Comparison of ENCODE assay signal across 19 cellular contexts in genomic region chr6:167157867-167158266, GRCh38. TPM values are rescaled to one million over a fixed set of nuclear protein-coding genes. Genes with fewer than 3 reads are reported as not detected.
DNase-seq lines count a peak whose midpoint lies in the region; ATAC-seq, FAIRE-seq and TF ChIP-seq lines count a peak whose summit lies in the region.
"Had no signal": no experiment of that assay in that cellular context is flagged by ENCODE, and none has a peak within 500 bp of the region (broad histone marks: within the 10 kb centered on the region; RNA-seq: fewer than 3 reads in every experiment).

GPR31 (minus strand) TSS chr6:167157980; CDS start chr6:167157831, 149 bp downstream.

- H3K4me3 ChIP-seq in OCI-LY1 (ENCODE audit: low read depth, low read length, poor library complexity, severe bottlenecking) (no peak within 1 kb of the TSS), H1 (ENCODE audit: extremely low read depth in 1 of 4, insufficient read depth in 2 of 4, low read depth in 3 of 4, low read length in 4 of 4) (no peak within 1 kb of the TSS)
- H3K4me3 ChIP-seq: PC-9, SK-N-MC had no signal

- no peaks in the 10 kb centered on the region for H3K27me3 Mint-ChIP-seq in stimulated activated naive B cell treated with anti-CD40 and anti-IgM and Interleukin-4, amounts not matched to agents 10 μg/mL and 1 μg/mL and 100 μg/mL, for 72 hours
- peaks cover 2% of the 10 kb centered on the region for H3K27me3 Mint-ChIP-seq in glutamatergic neuron (ENCODE audit: unreplicated experiment)

- H3K18ac ChIP-seq in H1 (ENCODE audit: extremely low read depth, low read length), result no peak within 1 kb of the TSS

- WGBS in H1 (ENCODE audit: extremely low coverage in 1 of 2, insufficient coverage in 1 of 2, insufficient read length in 1 of 2, insufficient replicate concordance in 2 of 2, low coverage in 1 of 2, low lambda C conversion rate in 2 of 2, missing lambda C conversion rate in 1 of 2), 2 experiments, result 80% methylated on average over 4 of the region's 4 CpGs; no CpG with 5 or more reads in 1 of the 2 experiments

- H4K8ac ChIP-seq in H1 (ENCODE audit: extremely low read depth, insufficient read depth, low read length), result peak within 1 kb of the TSS; percentile 41; the same call in 1 of the 2 replicates

- H4K20me1 ChIP-seq in OCI-LY1 (ENCODE audit: insufficient read depth, low read length), result no peaks in the 10 kb centered on the region
- no peaks in the 10 kb centered on the region for H4K20me1 ChIP-seq in H1 (replicated peaks in 1 of 2; ENCODE audit: control insufficient read depth in 1 of 2, insufficient read depth in 2 of 2, low read length in 2 of 2)

- no peak within 1 kb of the TSS for H4K5ac ChIP-seq in H1 (ENCODE audit: insufficient read length, low read depth, low read length)

- peak within 1 kb of the TSS; percentile 94; the same call in 1 of the 2 replicates for H2BK12ac ChIP-seq in H1 (ENCODE audit: low read depth, low read length)

- FAIRE-seq in GM12891 (lab: Jason Lieb, UNC), result no peak
- no peak for FAIRE-seq in H1 (lab: Jason Lieb, UNC)
- FAIRE-seq: G401.6 had no signal

- H3K9me3 ChIP-seq in OCI-LY1 (ENCODE audit: low read length), result no peaks in the 10 kb centered on the region
- no peaks in the 10 kb centered on the region; a peak in 1 of 4 replicates for H3K9me3 ChIP-seq in H1 (ENCODE audit: insufficient read depth in 2 of 2, low read depth in 1 of 2, low read length in 1 of 2)

- H3K23me2 ChIP-seq in H1 (ENCODE audit: low read depth, low read length), result no peaks in the 10 kb centered on the region

- H2BK120ac ChIP-seq in H1 (replicated peaks; ENCODE audit: low read depth, low read length), result no peak within 1 kb of the TSS

- CTCF ChIA-PET in H1 (lab: Charles Lee; ENCODE audit: partially characterized antibody), result no interaction called here

- TF ChIP-seq RAD21 in H1 (IDR thresholded peaks at IDR 0.05 in 1 of 2, conservative IDR thresholded peaks at IDR 0.05 in 1 of 2; ENCODE audit: low read depth in 2 of 2, low read length in 2 of 2), result no peak

- no peaks in the 10 kb centered on the region for H3K9me2 ChIP-seq in OCI-LY1 (ENCODE audit: low read depth, low read length)

- peaks cover 13 to 34% of the 10 kb centered on the region in 2 donors for H3K4me1 Mint-ChIP-seq in stimulated activated naive B cell treated with anti-CD40 and anti-IgM and Interleukin-4, amounts not matched to agents 10 μg/mL and 1 μg/mL and 100 μg/mL, for 72 hours
- H3K4me1 Mint-ChIP-seq in glutamatergic neuron (ENCODE audit: low read depth, unreplicated experiment), result no peaks in the 10 kb centered on the region

- no peak within 1 kb of the TSS for H3K23ac ChIP-seq in H1 (ENCODE audit: insufficient read length)

- H2AFZ ChIP-seq in OCI-LY1 (ENCODE audit: low read length), result peak within 1 kb of the TSS; percentile 20; the same call in 1 of the 2 replicates
- H2AFZ ChIP-seq in H1 (ENCODE audit: low read length), result no peak within 1 kb of the TSS
- H2AFZ ChIP-seq: PC-9 had no signal

- POLR2A ChIA-PET in H1 (lab: Charles Lee; ENCODE audit: partially characterized antibody), result no interaction called here

- peak; percentile 34 to 46 for ATAC-seq in stimulated activated naive B cell treated with anti-CD40 and anti-IgM and Interleukin-4, amounts not matched to agents 10 μg/mL and 1 μg/mL and 100 μg/mL, for 72 hours (replicated peaks)
- ATAC-seq in GM21737 (IDR thresholded peaks at IDR 0.05; ENCODE audit: unreplicated experiment), result no peak
- ATAC-seq in GM19463 (IDR thresholded peaks at IDR 0.05; ENCODE audit: unreplicated experiment), result no peak
- ATAC-seq: T-cell had no signal

- peak within 1 kb of the TSS; percentile 84 for H2BK15ac ChIP-seq in H1 (ENCODE audit: low read length)

- no peaks in the 10 kb centered on the region for H3F3A ChIP-seq in OCI-LY1 (ENCODE audit: insufficient read depth, low read length)

- no peak for TF ChIP-seq CTCF in OCI-LY1 (IDR thresholded peaks at IDR 0.05; ENCODE audit: low read length)
- TF ChIP-seq CTCF in H1 (IDR thresholded peaks at IDR 0.05; ENCODE audit: control extremely low read depth in 1 of 3, insufficient read depth in 1 of 3, low read depth in 1 of 3, low read length in 3 of 3), result no peak
- no peak for TF ChIP-seq CTCF in glutamatergic neuron (IDR thresholded peaks at IDR 0.05; ENCODE audit: partially characterized antibody, unreplicated experiment)

- H3K79me1 ChIP-seq in H1 (ENCODE audit: low read depth, low read length), result no peaks in the 10 kb centered on the region

- peak within 1 kb of the TSS; percentile 89; the same call in 1 of the 2 replicates for H2AK5ac ChIP-seq in H1 (ENCODE audit: low read depth, low read length)

- H3K36me3 ChIP-seq in OCI-LY1 (ENCODE audit: insufficient read depth, low read length) (no peaks in the 10 kb centered on the region), H1 (ENCODE audit: control insufficient read depth in 2 of 4, insufficient read depth in 4 of 4, low read length in 3 of 4) (no peaks in the 10 kb centered on the region)

- H3K27ac ChIP-seq in OCI-LY1 (ENCODE audit: low read depth, low read length, poor library complexity, severe bottlenecking) (no peak within 1 kb of the TSS), H1 (ENCODE audit: low read depth, low read length) (no peak within 1 kb of the TSS)
- H3K27ac ChIP-seq: PC-9, SK-N-MC had no signal

- TF ChIP-seq POLR2A in GM12891 (IDR thresholded peaks at IDR 0.05; ENCODE audit: low read depth, low read length), result no peak
- TF ChIP-seq POLR2A in H1 (IDR thresholded peaks at IDR 0.05; ENCODE audit: control extremely low read depth in 1 of 2, low read depth in 2 of 2, low read length in 2 of 2), result no peak

- H2BK5ac ChIP-seq in H1 (ENCODE audit: low read depth, low read length), result peak within 1 kb of the TSS; percentile 64; the same call in 1 of the 2 replicates

- H3K9me3 Mint-ChIP-seq in stimulated activated naive B cell treated with anti-CD40 and anti-IgM and Interleukin-4, amounts not matched to agents 10 μg/mL and 1 μg/mL and 100 μg/mL, for 72 hours, result peaks cover 0 to 2% of the 10 kb centered on the region in 2 donors
- peaks cover 4% of the 10 kb centered on the region for H3K9me3 Mint-ChIP-seq in glutamatergic neuron (ENCODE audit: unreplicated experiment)
- H3K9me3 Mint-ChIP-seq: T-cell had no signal

- H3K9ac ChIP-seq in OCI-LY1 (ENCODE audit: low read length), result no peak within 1 kb of the TSS
- H3K9ac ChIP-seq in H1 (replicated peaks in 1 of 4; ENCODE audit: extremely low read depth in 1 of 4, low read depth in 3 of 4, low read length in 3 of 4), result no peak within 1 kb of the TSS

- DNase-seq in GM12891 (ENCODE audit: insufficient read length, low spot score), result no peak
- DNase-seq in H1 (ENCODE audit: low read depth in 1 of 2, low spot score in 2 of 2), result no peak
- no peak for DNase-seq in stimulated activated naive B cell treated with anti-CD40 and anti-IgM and Interleukin-4, amounts not matched to agents 10 μg/mL and 1 μg/mL and 100 μg/mL, for 72 hours
- DNase-seq in glutamatergic neuron, result no peak
- DNase-seq: DMS79, H7, Kasumi-1, NCI-H1436 treated with DMSO at 0.1 percent for 48 hours, NCI-H2081 treated with DMSO at 0.1 percent for 48 hours, NCI-H524, PC-9, T-cell had no signal

- H4K91ac ChIP-seq in H1 (replicated peaks; ENCODE audit: insufficient read length, low read length), result peak within 1 kb of the TSS; percentile 79

- no peaks in the 10 kb centered on the region for H3K36me3 Mint-ChIP-seq in stimulated activated naive B cell treated with anti-CD40 and anti-IgM and Interleukin-4, amounts not matched to agents 10 μg/mL and 1 μg/mL and 100 μg/mL, for 72 hours
- no peaks in the 10 kb centered on the region for H3K36me3 Mint-ChIP-seq in glutamatergic neuron (ENCODE audit: unreplicated experiment)
- H3K36me3 Mint-ChIP-seq: CD14-positive monocyte, T-cell had no signal

- peak within 1 kb of the TSS; percentile 88 for H2BK20ac ChIP-seq in H1 (ENCODE audit: low read length)

- no peak within 1 kb of the TSS for H3K27ac Mint-ChIP-seq in stimulated activated naive B cell treated with anti-CD40 and anti-IgM and Interleukin-4, amounts not matched to agents 10 μg/mL and 1 μg/mL and 100 μg/mL, for 72 hours
- H3K27ac Mint-ChIP-seq in glutamatergic neuron (ENCODE audit: unreplicated experiment), result no peak within 1 kb of the TSS
- H3K27ac Mint-ChIP-seq: T-cell had no signal

- H3K4me2 ChIP-seq in OCI-LY1 (ENCODE audit: low read length), result peak within 1 kb of the TSS; percentile 17; the same call in 1 of the 2 replicates
- H3K4me2 ChIP-seq in H1 (ENCODE audit: insufficient read depth in 1 of 2, low read depth in 2 of 2, low read length in 2 of 2), result no peak within 1 kb of the TSS
- H3K4me2 ChIP-seq: PC-9 had no signal

- H3K4me1 ChIP-seq in OCI-LY1 (ENCODE audit: insufficient read depth, low read length, severe bottlenecking), result peaks cover 30% of the 10 kb centered on the region
- peaks cover 2 to 12% (median 8%) of the 10 kb centered on the region in 4 experiments for H3K4me1 ChIP-seq in H1 (replicated peaks in 1 of 4; ENCODE audit: control insufficient read depth in 3 of 4, insufficient read depth in 4 of 4, low read length in 3 of 4)

- H3K27me3 ChIP-seq in OCI-LY1 (ENCODE audit: insufficient read depth, low read length) (no peaks in the 10 kb centered on the region), H1 (replicated peaks in 1 of 4; ENCODE audit: control insufficient read depth in 3 of 4, extremely low read depth in 1 of 4, insufficient read depth in 3 of 4, low read length in 3 of 4) (no peaks in the 10 kb centered on the region; a peak in 1 of 7 replicates)

- TF ChIP-seq EP300 in H1 (IDR thresholded peaks at IDR 0.05; ENCODE audit: borderline replicate concordance in 1 of 2, low read depth in 2 of 2, low read length in 2 of 2), result no peak

- H3K56ac ChIP-seq in H1 (replicated peaks; ENCODE audit: insufficient read length, low read depth, low read length), result no peak within 1 kb of the TSS

- H3K14ac ChIP-seq in H1 (ENCODE audit: insufficient read length), result no peak within 1 kb of the TSS

- H3K79me2 ChIP-seq in OCI-LY1 (ENCODE audit: insufficient read depth, low read length) (no peaks in the 10 kb centered on the region), H1 (ENCODE audit: control insufficient read depth in 1 of 2, insufficient read depth in 2 of 2, low read length in 2 of 2) (no peaks in the 10 kb centered on the region)

- H3K4ac ChIP-seq in H1 (replicated peaks; ENCODE audit: insufficient read length, low read depth, low read length), result no peak within 1 kb of the TSS

- H3K4me3 Mint-ChIP-seq in stimulated activated naive B cell treated with anti-CD40 and anti-IgM and Interleukin-4, amounts not matched to agents 10 μg/mL and 1 μg/mL and 100 μg/mL, for 72 hours, result no peak within 1 kb of the TSS
- H3K4me3 Mint-ChIP-seq in glutamatergic neuron (ENCODE audit: unreplicated experiment), result no peak within 1 kb of the TSS
- H3K4me3 Mint-ChIP-seq: CD14-positive monocyte, T-cell had no signal

RNA-seq across cellular contexts. Expression of gene GPR31, which starts in this region (rescaled TPM):
- 0.04 TPM for polyA plus RNA-seq in GM12891 (2012; ENCODE audit: low read depth, missing spikeins)
- not detected in 2 replicates for total RNA-seq in H1 (2021; fragmentation: NEBNext Ultra II Directional; extraction: Animal tissue kit (Norgen Biotek cat#: 25700))
- not detected in 2 replicates for polyA plus RNA-seq in H1 (2011; rRNA removed)
- not detected for polyA plus RNA-seq in H1 (2011; cell fraction: cytosol; rRNA removed)
- polyA plus RNA-seq in H1 (2011; cell fraction: nucleus; rRNA removed), result not detected
- not detected in 4 replicates for polyA plus RNA-seq in H1 (2012, experiment 1 of 2)
- polyA plus RNA-seq in H1 (2012, experiment 2 of 2), result not detected
- polyA plus RNA-seq in H1 (2013, experiment 1 of 2), result not detected
- polyA plus RNA-seq in H1 (2013, experiment 2 of 2), result not detected
- polyA minus RNA-seq in H1 (2011; rRNA and poly(A)+ RNA removed), result not detected in 2 replicates
- not detected for polyA minus RNA-seq in H1 (2011; cell fraction: cytosol; rRNA and poly(A)+ RNA removed)
- not detected for polyA minus RNA-seq in H1 (2011; cell fraction: nucleus; rRNA and poly(A)+ RNA removed)
- total RNA-seq in glutamatergic neuron (ENCODE audit: unreplicated experiment), result not detected
- total RNA-seq: H7, PC-9, T-cell had no signal
- polyA plus RNA-seq: AG04450, CD14-positive monocyte had no signal

Comparison
In these comparisons a context has a peak if more than half of its experiments do, and no peak if none do; other contexts are left out.
1. ATAC-seq: peak in stimulated activated naive B cell treated with anti-CD40 and anti-IgM and Interleukin-4, amounts not matched to agents 10 μg/mL and 1 μg/mL and 100 μg/mL, for 72 hours (2 of 2); none in GM21737 (single experiment) and GM19463 (single experiment).